26 cellular contexts compared by ENCODE assay signal in the genomic region with DNA sequence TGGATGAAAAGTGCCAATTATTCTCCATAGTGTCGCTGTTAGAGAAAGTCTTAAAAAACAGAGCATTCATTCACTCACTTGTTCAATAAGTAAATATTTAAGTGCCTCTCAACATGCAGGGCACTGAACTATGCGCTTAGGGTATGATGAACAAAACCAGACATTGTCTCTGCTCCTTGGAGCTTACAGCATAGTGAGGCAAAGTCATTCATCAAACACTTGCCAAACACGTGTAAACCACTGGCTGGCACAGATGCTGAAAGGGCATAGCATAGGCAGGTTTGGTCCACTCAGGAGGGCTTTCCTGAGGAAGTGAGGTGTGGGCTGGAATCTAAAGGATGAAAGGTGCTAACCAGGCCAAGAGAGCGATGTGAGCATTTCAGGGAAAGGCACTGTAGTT. TPM values are rescaled to one million over a fixed set of nuclear protein-coding genes. Genes with fewer than 3 reads are reported as not detected.
"Had no signal": no experiment of that assay in that cellular context is flagged by ENCODE, and none has a peak within 500 bp of the region (broad histone marks: within the 10 kb centered on the region; RNA-seq: fewer than 3 reads in every experiment).

No MANE protein-coding gene starts in this region.

- H3K4me3 ChIP-seq: cardiac muscle cell, PC-9 had no signal

- H3K4me3 Mint-ChIP-seq: activated B cell treated with CpG ODN at 0.5 μM for 24 hours; activated CD4-positive, alpha-beta T cell treated with anti-CD3 and anti-CD28 coated beads, Interleukin-2, amount 10 ng/mL, durations not matched to agents 24 days and 14 days; activated CD8-positive, alpha-beta memory T cell treated with anti-CD3 and anti-CD28 coated beads, Interleukin-2, amount 10 ng/mL, durations not matched to agents 7 days and 5 days; activated T-cell treated with anti-CD3 and anti-CD28 coated beads, Interleukin-2, amount 50 U/mL, for 4 hours; T-helper 17 cell had no signal

- H3K9me3 Mint-ChIP-seq: activated B cell treated with CpG ODN at 0.5 μM for 24 hours; activated CD4-positive, alpha-beta T cell treated with anti-CD3 and anti-CD28 coated beads, Interleukin-2, amount 10 ng/mL, durations not matched to agents 24 days and 14 days; activated naive CD4-positive, alpha-beta T cell treated with anti-CD3 and anti-CD28 coated beads, Interleukin-2, amount 50 U/mL, for 72 hours; activated T-cell treated with anti-CD3 and anti-CD28 coated beads, Interleukin-2, amount 50 U/mL, for 4 hours had no signal

- H3K27ac ChIP-seq: brain microvascular endothelial cell, cardiac muscle cell, PC-9 had no signal

- ATAC-seq: activated CD8-positive, alpha-beta memory T cell treated with anti-CD3 and anti-CD28 coated beads, Interleukin-2, amount 10 ng/mL, durations not matched to agents 7 days and 5 days; activated naive CD4-positive, alpha-beta T cell treated with anti-CD3 and anti-CD28 coated beads, Interleukin-2, amount 50 U/mL, for 72 hours; activated T-cell treated with anti-CD3 and anti-CD28 coated beads, Interleukin-2, amount 50 U/mL, for 4 hours; T-helper 17 cell had no signal

- H3K27me3 ChIP-seq: brain microvascular endothelial cell had no signal

- H3K27ac Mint-ChIP-seq: activated CD4-positive, alpha-beta T cell treated with anti-CD3 and anti-CD28 coated beads, Interleukin-2, amount 10 ng/mL, durations not matched to agents 24 days and 14 days; activated CD8-positive, alpha-beta memory T cell treated with anti-CD3 and anti-CD28 coated beads, Interleukin-2, amount 10 ng/mL, durations not matched to agents 7 days and 5 days; T-helper 17 cell had no signal

- H3K36me3 Mint-ChIP-seq: activated CD8-positive, alpha-beta memory T cell treated with anti-CD3 and anti-CD28 coated beads, Interleukin-2, amount 10 ng/mL, durations not matched to agents 7 days and 5 days; activated naive CD4-positive, alpha-beta T cell treated with anti-CD3 and anti-CD28 coated beads, Interleukin-2, amount 50 U/mL, for 72 hours had no signal

- DNase-seq: activated B cell treated with CpG ODN at 0.5 μM for 24 hours; activated CD4-positive, alpha-beta T cell treated with anti-CD3 and anti-CD28 coated beads for 1 hour; activated CD4-positive, alpha-beta T cell treated with anti-CD3 and anti-CD28 coated beads, Interleukin-2, amount 10 ng/mL, durations not matched to agents 24 days and 14 days; activated CD4-positive, alpha-beta T cell treated with anti-CD3 and anti-CD28 coated beads, Interleukin-2, amount 50 U/mL, for 48 hours; activated CD8-positive, alpha-beta memory T cell treated with anti-CD3 and anti-CD28 coated beads, Interleukin-2, amount 10 ng/mL, durations not matched to agents 7 days and 5 days; activated effector memory CD4-positive, alpha-beta T cell treated with anti-CD3 and anti-CD28 coated beads, Interleukin-2, amount 50 U/mL, for 16 hours; activated naive CD4-positive, alpha-beta T cell treated with Interleukin-2 at 50 U/mL for 16 hours; activated T-cell treated with anti-CD3 and anti-CD28 coated beads, Interleukin-2, amount 50 U/mL, for 4 hours; brain microvascular endothelial cell; KG1; NCI-H1092; NCI-H1417; NCI-H1930; NCI-H2171; NCI-H226; NCI-H526; NK-92 treated with Interleukin-12 subunit alpha and Interleukin-12 subunit beta, amount 100 ng/mL, for 24 hours; PC-9; SHP77 treated with DMSO at 0.1 percent for 48 hours; T-helper 17 cell; T-helper 9 cell had no signal

- H3K36me3 ChIP-seq: brain microvascular endothelial cell, cardiac muscle cell had no signal

- H3K4me2 ChIP-seq: PC-9 had no signal

- H2AFZ ChIP-seq: PC-9 had no signal

RNA-seq across cellular contexts. Expression of gene RD3, which starts 27.6 kb away (rescaled TPM):
- total RNA-seq: activated B cell treated with CpG ODN at 0.5 μM for 24 hours; activated CD4-positive, alpha-beta T cell treated with anti-CD3 and anti-CD28 coated beads, Interleukin-2, amount 10 ng/mL, durations not matched to agents 24 days and 14 days; activated CD8-positive, alpha-beta memory T cell treated with anti-CD3 and anti-CD28 coated beads, Interleukin-2, amount 10 ng/mL, durations not matched to agents 7 days and 5 days; activated naive CD4-positive, alpha-beta T cell treated with anti-CD3 and anti-CD28 coated beads, Interleukin-2, amount 50 U/mL, for 72 hours; activated T-cell treated with anti-CD3 and anti-CD28 coated beads, Interleukin-2, amount 50 U/mL, for 4 hours; cardiac muscle cell; LHCN-M2; NCI-H460; SK-MEL-5; T-helper 17 cell had no signal
